ENCODE assay signal across 8 cellular contexts in the genomic region with DNA sequence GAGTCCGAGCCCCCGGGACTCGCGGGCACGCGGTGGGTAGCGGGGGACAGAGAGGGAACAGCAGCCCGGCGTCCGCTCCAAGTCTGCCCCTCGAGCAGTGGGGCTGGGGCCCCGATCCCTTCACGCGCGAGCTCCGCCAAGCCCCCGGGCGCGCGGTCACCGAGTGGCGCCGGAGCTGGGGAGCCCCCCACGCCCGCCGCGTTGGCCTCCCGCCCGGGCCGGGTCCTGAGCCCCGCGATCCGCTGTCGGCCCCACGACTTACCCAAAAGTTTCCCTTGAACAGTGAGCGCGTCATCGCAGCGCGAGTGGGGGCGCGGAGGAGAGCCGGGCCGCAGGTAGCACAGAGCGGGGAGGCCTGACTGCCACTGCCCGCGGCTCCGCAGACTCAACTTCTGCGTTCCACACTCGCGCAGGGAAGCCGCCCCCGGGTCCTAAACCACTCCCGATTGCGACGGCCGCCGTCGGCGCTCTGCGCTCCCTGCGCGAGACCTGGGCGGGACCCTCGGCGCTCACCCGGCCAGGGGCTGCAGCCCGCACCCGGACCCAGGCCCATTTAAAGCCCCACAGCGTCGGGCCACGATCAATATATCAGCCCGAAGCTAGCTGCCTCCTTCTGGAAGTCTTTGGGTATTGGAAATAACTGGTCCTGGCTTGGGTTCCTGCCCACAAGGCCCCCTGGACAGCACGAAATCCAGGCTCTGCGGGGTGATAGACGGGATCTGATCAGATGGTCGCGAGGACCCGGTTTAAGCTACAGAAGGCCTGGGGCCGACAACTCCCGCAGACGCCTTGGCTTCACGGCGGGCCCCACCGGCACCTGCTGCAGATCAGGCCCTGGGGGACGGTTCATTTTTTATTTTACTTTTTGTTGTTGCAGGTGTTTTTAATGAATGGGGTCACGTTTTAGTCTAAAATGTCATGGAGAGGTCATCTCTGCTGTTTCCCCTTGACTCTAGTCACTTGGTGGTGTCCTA. TPM values are rescaled to one million over a fixed set of nuclear protein-coding genes. Genes with fewer than 3 reads are reported as not detected.
DNase-seq lines count a peak whose midpoint lies in the region; ATAC-seq and TF ChIP-seq lines count a peak whose summit lies in the region.

A gene with protein sequence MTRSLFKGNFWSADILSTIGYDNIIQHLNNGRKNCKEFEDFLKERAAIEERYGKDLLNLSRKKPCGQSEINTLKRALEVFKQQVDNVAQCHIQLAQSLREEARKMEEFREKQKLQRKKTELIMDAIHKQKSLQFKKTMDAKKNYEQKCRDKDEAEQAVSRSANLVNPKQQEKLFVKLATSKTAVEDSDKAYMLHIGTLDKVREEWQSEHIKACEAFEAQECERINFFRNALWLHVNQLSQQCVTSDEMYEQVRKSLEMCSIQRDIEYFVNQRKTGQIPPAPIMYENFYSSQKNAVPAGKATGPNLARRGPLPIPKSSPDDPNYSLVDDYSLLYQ (minus strand): TSS at position 367 of the 974 bp plus-strand sequence. CDS start 72 bp downstream, at position 295.

- peak within 1 kb of the TSS; percentile 85 for H3K27ac Mint-ChIP-seq in activated naive CD8-positive, alpha-beta T cell treated with anti-CD3 and anti-CD28 coated beads, Interleukin-2, amount 10 ng/mL, durations not matched to agents 7 days and 5 days

- no peaks in the 10 kb centered on the region for H3K9me3 ChIP-seq in A673 (ENCODE audit: low read depth, low read length, poor library complexity, severe bottlenecking)
- peaks cover 0 to 7% of the 10 kb centered on the region in 2 donors for H3K9me3 ChIP-seq in right atrium auricular region

- H3K4me3 Mint-ChIP-seq in activated naive CD8-positive, alpha-beta T cell treated with anti-CD3 and anti-CD28 coated beads, Interleukin-2, amount 10 ng/mL, durations not matched to agents 7 days and 5 days = peak within 1 kb of the TSS; percentile 83

- H3K4me3 ChIP-seq in A673 (ENCODE audit: low read depth, low read length, poor library complexity, severe bottlenecking) (peak within 1 kb of the TSS; percentile 72), right atrium auricular region (peak within 1 kb of the TSS; percentile 63 to 72)

- CTCF ChIA-PET in A673 (lab: Charles Lee) = no interaction called here

- H3K36me3 ChIP-seq in A673 (ENCODE audit: insufficient read depth, low read length, poor library complexity, severe bottlenecking) (no peaks in the 10 kb centered on the region), right atrium auricular region (peaks cover under 1% of the 10 kb centered on the region)

- BruUV-seq in A673 (replicated peaks; lab: Mats Ljungman, UMichigan) = no TSS peak

- peaks cover 29% of the 10 kb centered on the region for H3K4me1 Mint-ChIP-seq in activated naive CD8-positive, alpha-beta T cell treated with anti-CD3 and anti-CD28 coated beads, Interleukin-2, amount 10 ng/mL, durations not matched to agents 7 days and 5 days

- POLR2A ChIA-PET in A673 (lab: Charles Lee; ENCODE audit: low non-redundant PET) = interaction anchor here (0.6 kb wide), 1 partner anchor 102 kb away, joined by 4 read pairs; no protein-coding TSS in a partner anchor
- POLR2A ChIA-PET in activated naive CD8-positive, alpha-beta T cell treated with anti-CD3 and anti-CD28 coated beads, Interleukin-2, amount 10 ng/mL, durations not matched to agents 7 days and 5 days (lab: Charles Lee) = interaction anchor here (0.9 to 2.3 kb wide), 8 partner anchors 11 to 385 kb away, joined by 3 to 10 read pairs (median 6); no protein-coding TSS in a partner anchor

- no peaks in the 10 kb centered on the region for H3K27me3 Mint-ChIP-seq in activated naive CD8-positive, alpha-beta T cell treated with anti-CD3 and anti-CD28 coated beads, Interleukin-2, amount 10 ng/mL, durations not matched to agents 7 days and 5 days

- H3K36me3 Mint-ChIP-seq in activated naive CD8-positive, alpha-beta T cell treated with anti-CD3 and anti-CD28 coated beads, Interleukin-2, amount 10 ng/mL, durations not matched to agents 7 days and 5 days = peaks cover 2% of the 10 kb centered on the region

- intact Hi-C loops in A673 (cut with micrococcal nuclease; ENCODE audit: unreplicated experiment) = loop anchor here (2.0 to 10.0 kb wide), 3 partner anchors 100 to 407 kb away; no protein-coding TSS in a partner anchor

- peak within 1 kb of the TSS; percentile 69 for H3K27ac ChIP-seq in A673 (ENCODE audit: low read depth, low read length, poor library complexity, severe bottlenecking)
- H3K27ac ChIP-seq in right atrium auricular region = peak within 1 kb of the TSS in 1 of 2 donors; percentile 55

- TF ChIP-seq CTCF in A673 (conservative IDR thresholded peaks at IDR 0.05; ENCODE audit: low read depth, low read length) (no peak), right atrium auricular region (IDR thresholded peaks at IDR 0.05) (no peak)

- no peaks in the 10 kb centered on the region for H3K9me3 Mint-ChIP-seq in activated naive CD8-positive, alpha-beta T cell treated with anti-CD3 and anti-CD28 coated beads, Interleukin-2, amount 10 ng/mL, durations not matched to agents 7 days and 5 days

- H3K4me1 ChIP-seq in A673 (ENCODE audit: insufficient read depth, low read length, poor library complexity, severe bottlenecking) (peaks cover 5% of the 10 kb centered on the region), right atrium auricular region (peaks cover 0 to 26% of the 10 kb centered on the region in 2 donors)

- H3K27me3 ChIP-seq in A673 (replicated peaks; ENCODE audit: insufficient read depth, low read depth, low read length, poor library complexity) = no peaks in the 10 kb centered on the region
- no peaks in the 10 kb centered on the region for H3K27me3 ChIP-seq in right atrium auricular region

- DNase-seq in A673 (ENCODE audit: low spot score) (peak; percentile 76), T follicular helper cell (ENCODE audit: low read depth) (peak; percentile 44), right atrium auricular region (ENCODE audit: low spot score) (no peak), retina (peak; percentile 84), NCI-H2196 (lab: John Stamatoyannopoulos, UW; ENCODE audit: unreplicated experiment) (no peak)
- peak; percentile 76 for DNase-seq in activated naive CD8-positive, alpha-beta T cell treated with anti-CD3 and anti-CD28 coated beads, Interleukin-2, amount 10 ng/mL, durations not matched to agents 7 days and 5 days

- ATAC-seq in GM19025 (IDR thresholded peaks at IDR 0.05; ENCODE audit: low read depth, unreplicated experiment) (peak; percentile 59), HG03460 (IDR thresholded peaks at IDR 0.05; ENCODE audit: unreplicated experiment) (peak; percentile 55)
- ATAC-seq in activated naive CD8-positive, alpha-beta T cell treated with anti-CD3 and anti-CD28 coated beads, Interleukin-2, amount 10 ng/mL, durations not matched to agents 7 days and 5 days (ENCODE audit: low read depth) = peak; percentile 83

RNA-seq across cellular contexts. Expression of the gene that starts here (rescaled TPM):
- total RNA-seq in A673 (2021) (5.7 and 6.3 TPM in 2 replicates), right atrium auricular region (1 to 10 TPM; 3.4 to 3.9 TPM)
- total RNA-seq in activated naive CD8-positive, alpha-beta T cell treated with anti-CD3 and anti-CD28 coated beads, Interleukin-2, amount 10 ng/mL, durations not matched to agents 7 days and 5 days = 10 to 100 TPM; 12.6 to 12.9 TPM

Comparison
In these comparisons a context has a peak if more than half of its experiments do, and no peak if none do; other contexts are left out.
1. DNase-seq: peak in A673 (single experiment), T follicular helper cell (single experiment), activated naive CD8-positive, alpha-beta T cell treated with anti-CD3 and anti-CD28 coated beads, Interleukin-2, amount 10 ng/mL, durations not matched to agents 7 days and 5 days (single experiment) and retina (single experiment); none in right atrium auricular region (single experiment) and NCI-H2196 (single experiment).
2. Peak in every context shown above with its lines, with median percentiles within 50 percentile points of each other: ATAC-seq.